In genomic region chr3:172595648-172596393, GRCh38 we compare ENCODE assay signal across 8 cellular contexts.
DNase-seq lines count a peak whose midpoint lies in the region; ATAC-seq and TF ChIP-seq lines count a peak whose summit lies in the region.

No MANE protein-coding gene starts in this region.

- peaks cover 8% of the 10 kb centered on the region for H3K9me3 Mint-ChIP-seq in activated naive CD4-positive, alpha-beta T cell treated with anti-CD3 and anti-CD28 coated beads, Interleukin-2, amount 10 ng/mL, durations not matched to agents 7 days and 5 days

- H3K36me3 ChIP-seq in BJ (ENCODE audit: control insufficient read depth, insufficient read depth, low read length), result no peaks in the 10 kb centered on the region

- peak overlapping the region; percentile 69 for H3K4me3 Mint-ChIP-seq in activated naive CD4-positive, alpha-beta T cell treated with anti-CD3 and anti-CD28 coated beads, Interleukin-2, amount 10 ng/mL, durations not matched to agents 7 days and 5 days

- peak overlapping the region; percentile 51 for H3K27ac Mint-ChIP-seq in activated naive CD4-positive, alpha-beta T cell treated with anti-CD3 and anti-CD28 coated beads, Interleukin-2, amount 10 ng/mL, durations not matched to agents 7 days and 5 days

- POLR2A ChIA-PET in BJ (lab: Charles Lee), result no interaction called here

- DNase-seq in BJ (ENCODE audit: low read depth) (no peak), NOMO-1 (lab: John Stamatoyannopoulos, UW; ENCODE audit: unreplicated experiment in 2 of 2) (peak; percentile 76 to 94), glomerular endothelial cell (ENCODE audit: extremely low read depth, low read depth, low spot score) (peak; percentile 72), pulmonary artery endothelial cell (ENCODE audit: low read depth, low spot score) (peak; percentile 44), NK-92 (lab: John Stamatoyannopoulos, UW; ENCODE audit: unreplicated experiment) (no peak)
- peak; percentile 51 for DNase-seq in activated naive CD4-positive, alpha-beta T cell treated with anti-CD3 and anti-CD28 coated beads, Interleukin-2, amount 10 ng/mL, durations not matched to agents 7 days and 5 days

- H3K27me3 Mint-ChIP-seq in activated naive CD4-positive, alpha-beta T cell treated with anti-CD3 and anti-CD28 coated beads, Interleukin-2, amount 10 ng/mL, durations not matched to agents 7 days and 5 days, result peaks cover 4% of the 10 kb centered on the region

- CTCF ChIA-PET in BJ (lab: Yijun Ruan, JAX), result interaction anchor here (0.7 to 3.0 kb wide), 13 partner anchors 9 to 192 kb away, joined by 3 to 15 read pairs (median 4); no protein-coding TSS in a partner anchor
- CTCF ChIA-PET in activated naive CD4-positive, alpha-beta T cell treated with anti-CD3 and anti-CD28 coated beads, Interleukin-2, amount 10 ng/mL, durations not matched to agents 7 days and 5 days (lab: Charles Lee), result interaction anchor here (0.9 to 11.8 kb wide), 38 partner anchors 9 to 489 kb away, joined by 3 to 180 read pairs (median 8); partner anchors contain the start of gene TNFSF10

- H3K36me3 Mint-ChIP-seq in activated naive CD4-positive, alpha-beta T cell treated with anti-CD3 and anti-CD28 coated beads, Interleukin-2, amount 10 ng/mL, durations not matched to agents 7 days and 5 days, result peaks cover 9% of the 10 kb centered on the region

- H3K27me3 ChIP-seq in BJ (ENCODE audit: control insufficient read depth, insufficient read depth, low read length), result no peaks in the 10 kb centered on the region; the same call in 1 of the 2 replicates

- ATAC-seq in GM18520 (IDR thresholded peaks at IDR 0.05; ENCODE audit: unreplicated experiment) (peak; percentile 22), HG03108 (IDR thresholded peaks at IDR 0.05; ENCODE audit: unreplicated experiment) (peak; percentile 37)

- H3K4me1 Mint-ChIP-seq in activated naive CD4-positive, alpha-beta T cell treated with anti-CD3 and anti-CD28 coated beads, Interleukin-2, amount 10 ng/mL, durations not matched to agents 7 days and 5 days, result peaks cover 56% of the 10 kb centered on the region

- peak; percentile 64 for TF ChIP-seq CTCF in BJ (IDR thresholded peaks at IDR 0.05; ENCODE audit: insufficient read depth, low read depth, low read length)

- no peak overlapping the region for H3K4me3 ChIP-seq in BJ (ENCODE audit: low read depth, low read length)

Comparison
In these comparisons a context has a peak if more than half of its experiments do, and no peak if none do; other contexts are left out.
1. DNase-seq: peak in NOMO-1 (2 of 2), activated naive CD4-positive, alpha-beta T cell treated with anti-CD3 and anti-CD28 coated beads, Interleukin-2, amount 10 ng/mL, durations not matched to agents 7 days and 5 days (single experiment), glomerular endothelial cell (single experiment) and pulmonary artery endothelial cell (single experiment); none in BJ (single experiment) and NK-92 (single experiment).